ENCODE assay signal across 1 cellular context in the genomic region with DNA sequence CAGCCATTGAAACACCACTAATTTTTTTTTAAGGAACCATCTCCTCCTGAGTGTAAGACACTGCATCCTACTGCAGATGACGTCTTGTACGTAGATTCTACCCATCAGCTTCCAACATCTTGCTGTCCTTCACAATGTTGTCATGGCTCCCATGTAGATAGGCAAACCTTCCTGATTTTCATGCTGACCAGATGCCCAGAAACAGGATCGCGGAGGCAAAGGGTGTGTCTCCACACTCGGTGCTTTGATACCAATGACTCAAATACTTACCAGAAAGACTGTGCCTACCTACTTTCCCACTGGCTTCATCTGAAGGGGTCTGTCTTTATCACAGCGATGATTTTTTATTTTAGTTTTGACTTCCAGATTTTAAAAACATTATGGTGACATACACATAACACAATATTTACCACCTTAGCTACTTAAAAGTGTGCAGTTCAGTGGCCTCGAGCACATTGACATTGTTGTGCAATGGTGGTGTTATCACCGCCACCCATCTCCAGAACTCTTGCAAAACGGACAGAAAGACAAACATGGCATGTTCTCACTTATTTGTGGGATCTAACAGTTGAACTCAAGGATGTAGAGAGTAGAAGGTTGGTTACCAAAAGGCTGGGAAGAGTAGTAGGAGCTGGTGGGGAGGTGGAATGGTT.
TF ChIP-seq lines count a peak whose summit lies in the region.

No MANE protein-coding gene starts in this region.

TF ChIP-seq in HepG2, 621 proteins besides CTCF, POLR2A, EP300 and RAD21 (continued from another document and continues in another):
- TF ChIP-seq, protein P1, sequence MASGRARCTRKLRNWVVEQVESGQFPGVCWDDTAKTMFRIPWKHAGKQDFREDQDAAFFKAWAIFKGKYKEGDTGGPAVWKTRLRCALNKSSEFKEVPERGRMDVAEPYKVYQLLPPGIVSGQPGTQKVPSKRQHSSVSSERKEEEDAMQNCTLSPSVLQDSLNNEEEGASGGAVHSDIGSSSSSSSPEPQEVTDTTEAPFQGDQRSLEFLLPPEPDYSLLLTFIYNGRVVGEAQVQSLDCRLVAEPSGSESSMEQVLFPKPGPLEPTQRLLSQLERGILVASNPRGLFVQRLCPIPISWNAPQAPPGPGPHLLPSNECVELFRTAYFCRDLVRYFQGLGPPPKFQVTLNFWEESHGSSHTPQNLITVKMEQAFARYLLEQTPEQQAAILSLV (CRISPR knock-in tag; IDR thresholded peaks at IDR 0.05; ENCODE audit: borderline replicate concordance), result no peak
- TF ChIP-seq MYNN (CRISPR knock-in tag; IDR thresholded peaks at IDR 0.05; ENCODE audit: low read depth) (peak; percentile 72; the same call in 1 of the 2 replicates), BCL6 (CRISPR knock-in tag; IDR thresholded peaks at IDR 0.05) (peak; percentile 95), HDAC1 (CRISPR knock-in tag; IDR thresholded peaks at IDR 0.05) (peak; percentile 92), HNF4G (IDR thresholded peaks at IDR 0.05; ENCODE audit: borderline replicate concordance, low read depth, low read length) (peak; percentile 72; the same call in 1 of the 2 replicates), HNF4G (CRISPR knock-in tag; IDR thresholded peaks at IDR 0.05; ENCODE audit: borderline replicate concordance, low read depth) (no peak; the same call in 1 of the 2 replicates), TBL1XR1 (IDR thresholded peaks at IDR 0.05; ENCODE audit: borderline replicate concordance, low read length, partially characterized antibody) (peak; percentile 96), ZNF33B (CRISPR knock-in tag; IDR thresholded peaks at IDR 0.05) (peak; percentile 88), ZNF101 (CRISPR knock-in tag; IDR thresholded peaks at IDR 0.05; ENCODE audit: borderline replicate concordance, low read depth) (no peak), SOX5 (CRISPR knock-in tag; IDR thresholded peaks at IDR 0.05; ENCODE audit: borderline replicate concordance) (peak; percentile 95), NBN (conservative IDR thresholded peaks at IDR 0.05) (no peak), ZNF816 (CRISPR knock-in tag; IDR thresholded peaks at IDR 0.05; ENCODE audit: borderline replicate concordance) (peak; percentile 80; the same call in 1 of the 2 replicates), ZNF713 (CRISPR knock-in tag; IDR thresholded peaks at IDR 0.05) (no peak), SATB2 (CRISPR knock-in tag; IDR thresholded peaks at IDR 0.05) (0 out of 2 replicates have a peak, but pooled peaks have one; percentile 39), ZIK1 (CRISPR knock-in tag; IDR thresholded peaks at IDR 0.05; ENCODE audit: borderline replicate concordance, low read depth) (peak; percentile 77; the same call in 1 of the 2 replicates), ATF1 (CRISPR knock-in tag; IDR thresholded peaks at IDR 0.05) (peak; percentile 81), MIXL1 (CRISPR knock-in tag; IDR thresholded peaks at IDR 0.05) (peak; percentile 99), MZF1 (CRISPR knock-in tag; IDR thresholded peaks at IDR 0.05; ENCODE audit: borderline replicate concordance) (no peak), ZFYVE20 (CRISPR knock-in tag; IDR thresholded peaks at IDR 0.05; ENCODE audit: borderline replicate concordance, low read depth) (no peak), MXI1 (IDR thresholded peaks at IDR 0.05; ENCODE audit: borderline replicate concordance, low read depth, low read length) (no peak; the same call in 2 of the 3 replicates), ZSCAN20 (CRISPR knock-in tag; IDR thresholded peaks at IDR 0.05; ENCODE audit: borderline replicate concordance) (no peak), SP1 (IDR thresholded peaks at IDR 0.05) (no peak), SP1 (CRISPR knock-in tag; IDR thresholded peaks at IDR 0.05) (no peak), ZNF230 (CRISPR knock-in tag; IDR thresholded peaks at IDR 0.05) (0 out of 2 replicates have a peak, but pooled peaks have one; percentile 35), ZFP36L2 (CRISPR knock-in tag; IDR thresholded peaks at IDR 0.05) (no peak), MAFF (IDR thresholded peaks at IDR 0.05; ENCODE audit: low read depth, low read length) (no peak), ZNF121 (CRISPR knock-in tag; IDR thresholded peaks at IDR 0.05) (0 out of 2 replicates have a peak, but pooled peaks have one; percentile 23), TMF1 (CRISPR knock-in tag; IDR thresholded peaks at IDR 0.05; ENCODE audit: low read depth) (0 out of 2 replicates have a peak, but pooled peaks have one; percentile 32), NCOA5 (CRISPR knock-in tag; IDR thresholded peaks at IDR 0.05) (no peak), IKZF1 (IDR thresholded peaks at IDR 0.05) (no peak)
- TF ChIP-seq, protein P2, sequence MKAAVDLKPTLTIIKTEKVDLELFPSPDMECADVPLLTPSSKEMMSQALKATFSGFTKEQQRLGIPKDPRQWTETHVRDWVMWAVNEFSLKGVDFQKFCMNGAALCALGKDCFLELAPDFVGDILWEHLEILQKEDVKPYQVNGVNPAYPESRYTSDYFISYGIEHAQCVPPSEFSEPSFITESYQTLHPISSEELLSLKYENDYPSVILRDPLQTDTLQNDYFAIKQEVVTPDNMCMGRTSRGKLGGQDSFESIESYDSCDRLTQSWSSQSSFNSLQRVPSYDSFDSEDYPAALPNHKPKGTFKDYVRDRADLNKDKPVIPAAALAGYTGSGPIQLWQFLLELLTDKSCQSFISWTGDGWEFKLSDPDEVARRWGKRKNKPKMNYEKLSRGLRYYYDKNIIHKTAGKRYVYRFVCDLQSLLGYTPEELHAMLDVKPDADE (CRISPR knock-in tag; IDR thresholded peaks at IDR 0.05), result no peak
- TF ChIP-seq, protein P3, sequence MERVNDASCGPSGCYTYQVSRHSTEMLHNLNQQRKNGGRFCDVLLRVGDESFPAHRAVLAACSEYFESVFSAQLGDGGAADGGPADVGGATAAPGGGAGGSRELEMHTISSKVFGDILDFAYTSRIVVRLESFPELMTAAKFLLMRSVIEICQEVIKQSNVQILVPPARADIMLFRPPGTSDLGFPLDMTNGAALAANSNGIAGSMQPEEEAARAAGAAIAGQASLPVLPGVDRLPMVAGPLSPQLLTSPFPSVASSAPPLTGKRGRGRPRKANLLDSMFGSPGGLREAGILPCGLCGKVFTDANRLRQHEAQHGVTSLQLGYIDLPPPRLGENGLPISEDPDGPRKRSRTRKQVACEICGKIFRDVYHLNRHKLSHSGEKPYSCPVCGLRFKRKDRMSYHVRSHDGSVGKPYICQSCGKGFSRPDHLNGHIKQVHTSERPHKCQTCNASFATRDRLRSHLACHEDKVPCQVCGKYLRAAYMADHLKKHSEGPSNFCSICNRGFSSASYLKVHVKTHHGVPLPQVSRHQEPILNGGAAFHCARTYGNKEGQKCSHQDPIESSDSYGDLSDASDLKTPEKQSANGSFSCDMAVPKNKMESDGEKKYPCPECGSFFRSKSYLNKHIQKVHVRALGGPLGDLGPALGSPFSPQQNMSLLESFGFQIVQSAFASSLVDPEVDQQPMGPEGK (CRISPR knock-in tag; IDR thresholded peaks at IDR 0.05), result peak; percentile 86
- TF ChIP-seq, protein P4, sequence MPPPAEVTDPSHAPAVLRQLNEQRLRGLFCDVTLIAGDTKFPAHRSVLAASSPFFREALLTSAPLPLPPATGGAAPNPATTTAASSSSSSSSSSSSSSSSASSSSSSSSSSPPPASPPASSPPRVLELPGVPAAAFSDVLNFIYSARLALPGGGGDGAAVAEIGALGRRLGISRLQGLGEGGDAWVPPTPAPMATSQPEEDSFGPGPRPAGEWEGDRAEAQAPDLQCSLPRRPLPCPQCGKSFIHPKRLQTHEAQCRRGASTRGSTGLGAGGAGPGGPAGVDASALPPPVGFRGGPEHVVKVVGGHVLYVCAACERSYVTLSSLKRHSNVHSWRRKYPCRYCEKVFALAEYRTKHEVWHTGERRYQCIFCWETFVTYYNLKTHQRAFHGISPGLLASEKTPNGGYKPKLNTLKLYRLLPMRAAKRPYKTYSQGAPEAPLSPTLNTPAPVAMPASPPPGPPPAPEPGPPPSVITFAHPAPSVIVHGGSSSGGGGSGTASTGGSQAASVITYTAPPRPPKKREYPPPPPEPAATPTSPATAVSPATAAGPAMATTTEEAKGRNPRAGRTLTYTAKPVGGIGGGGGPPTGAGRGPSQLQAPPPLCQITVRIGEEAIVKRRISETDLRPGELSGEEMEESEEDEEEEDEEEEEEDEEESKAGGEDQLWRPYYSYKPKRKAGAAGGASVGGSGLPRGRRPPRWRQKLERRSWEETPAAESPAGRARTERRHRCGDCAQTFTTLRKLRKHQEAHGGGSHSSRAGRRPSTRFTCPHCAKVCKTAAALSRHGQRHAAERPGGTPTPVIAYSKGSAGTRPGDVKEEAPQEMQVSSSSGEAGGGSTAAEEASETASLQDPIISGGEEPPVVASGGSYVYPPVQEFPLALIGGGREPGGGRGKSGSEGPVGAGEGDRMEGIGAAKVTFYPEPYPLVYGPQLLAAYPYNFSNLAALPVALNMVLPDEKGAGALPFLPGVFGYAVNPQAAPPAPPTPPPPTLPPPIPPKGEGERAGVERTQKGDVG (CRISPR knock-in tag; IDR thresholded peaks at IDR 0.05; ENCODE audit: borderline replicate concordance), result peak; percentile 89
- TF ChIP-seq, protein P5, sequence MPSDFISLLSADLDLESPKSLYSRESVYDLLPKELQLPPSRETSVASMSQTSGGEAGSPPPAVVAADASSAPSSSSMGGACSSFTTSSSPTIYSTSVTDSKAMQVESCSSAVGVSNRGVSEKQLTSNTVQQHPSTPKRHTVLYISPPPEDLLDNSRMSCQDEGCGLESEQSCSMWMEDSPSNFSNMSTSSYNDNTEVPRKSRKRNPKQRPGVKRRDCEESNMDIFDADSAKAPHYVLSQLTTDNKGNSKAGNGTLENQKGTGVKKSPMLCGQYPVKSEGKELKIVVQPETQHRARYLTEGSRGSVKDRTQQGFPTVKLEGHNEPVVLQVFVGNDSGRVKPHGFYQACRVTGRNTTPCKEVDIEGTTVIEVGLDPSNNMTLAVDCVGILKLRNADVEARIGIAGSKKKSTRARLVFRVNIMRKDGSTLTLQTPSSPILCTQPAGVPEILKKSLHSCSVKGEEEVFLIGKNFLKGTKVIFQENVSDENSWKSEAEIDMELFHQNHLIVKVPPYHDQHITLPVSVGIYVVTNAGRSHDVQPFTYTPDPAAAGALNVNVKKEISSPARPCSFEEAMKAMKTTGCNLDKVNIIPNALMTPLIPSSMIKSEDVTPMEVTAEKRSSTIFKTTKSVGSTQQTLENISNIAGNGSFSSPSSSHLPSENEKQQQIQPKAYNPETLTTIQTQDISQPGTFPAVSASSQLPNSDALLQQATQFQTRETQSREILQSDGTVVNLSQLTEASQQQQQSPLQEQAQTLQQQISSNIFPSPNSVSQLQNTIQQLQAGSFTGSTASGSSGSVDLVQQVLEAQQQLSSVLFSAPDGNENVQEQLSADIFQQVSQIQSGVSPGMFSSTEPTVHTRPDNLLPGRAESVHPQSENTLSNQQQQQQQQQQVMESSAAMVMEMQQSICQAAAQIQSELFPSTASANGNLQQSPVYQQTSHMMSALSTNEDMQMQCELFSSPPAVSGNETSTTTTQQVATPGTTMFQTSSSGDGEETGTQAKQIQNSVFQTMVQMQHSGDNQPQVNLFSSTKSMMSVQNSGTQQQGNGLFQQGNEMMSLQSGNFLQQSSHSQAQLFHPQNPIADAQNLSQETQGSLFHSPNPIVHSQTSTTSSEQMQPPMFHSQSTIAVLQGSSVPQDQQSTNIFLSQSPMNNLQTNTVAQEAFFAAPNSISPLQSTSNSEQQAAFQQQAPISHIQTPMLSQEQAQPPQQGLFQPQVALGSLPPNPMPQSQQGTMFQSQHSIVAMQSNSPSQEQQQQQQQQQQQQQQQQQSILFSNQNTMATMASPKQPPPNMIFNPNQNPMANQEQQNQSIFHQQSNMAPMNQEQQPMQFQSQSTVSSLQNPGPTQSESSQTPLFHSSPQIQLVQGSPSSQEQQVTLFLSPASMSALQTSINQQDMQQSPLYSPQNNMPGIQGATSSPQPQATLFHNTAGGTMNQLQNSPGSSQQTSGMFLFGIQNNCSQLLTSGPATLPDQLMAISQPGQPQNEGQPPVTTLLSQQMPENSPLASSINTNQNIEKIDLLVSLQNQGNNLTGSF (CRISPR knock-in tag; IDR thresholded peaks at IDR 0.05), result no peak
- TF ChIP-seq, protein P6, sequence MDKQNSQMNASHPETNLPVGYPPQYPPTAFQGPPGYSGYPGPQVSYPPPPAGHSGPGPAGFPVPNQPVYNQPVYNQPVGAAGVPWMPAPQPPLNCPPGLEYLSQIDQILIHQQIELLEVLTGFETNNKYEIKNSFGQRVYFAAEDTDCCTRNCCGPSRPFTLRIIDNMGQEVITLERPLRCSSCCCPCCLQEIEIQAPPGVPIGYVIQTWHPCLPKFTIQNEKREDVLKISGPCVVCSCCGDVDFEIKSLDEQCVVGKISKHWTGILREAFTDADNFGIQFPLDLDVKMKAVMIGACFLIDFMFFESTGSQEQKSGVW (CRISPR knock-in tag; IDR thresholded peaks at IDR 0.05; ENCODE audit: borderline replicate concordance), result no peak
- TF ChIP-seq, protein P7, sequence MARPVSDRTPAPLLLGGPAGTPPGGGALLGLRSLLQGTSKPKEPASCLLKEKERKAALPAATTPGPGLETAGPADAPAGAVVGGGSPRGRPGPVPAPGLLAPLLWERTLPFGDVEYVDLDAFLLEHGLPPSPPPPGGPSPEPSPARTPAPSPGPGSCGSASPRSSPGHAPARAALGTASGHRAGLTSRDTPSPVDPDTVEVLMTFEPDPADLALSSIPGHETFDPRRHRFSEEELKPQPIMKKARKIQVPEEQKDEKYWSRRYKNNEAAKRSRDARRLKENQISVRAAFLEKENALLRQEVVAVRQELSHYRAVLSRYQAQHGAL (CRISPR knock-in tag; IDR thresholded peaks at IDR 0.05; ENCODE audit: not compliant biosample characterization), result no peak
- TF ChIP-seq, protein P8, sequence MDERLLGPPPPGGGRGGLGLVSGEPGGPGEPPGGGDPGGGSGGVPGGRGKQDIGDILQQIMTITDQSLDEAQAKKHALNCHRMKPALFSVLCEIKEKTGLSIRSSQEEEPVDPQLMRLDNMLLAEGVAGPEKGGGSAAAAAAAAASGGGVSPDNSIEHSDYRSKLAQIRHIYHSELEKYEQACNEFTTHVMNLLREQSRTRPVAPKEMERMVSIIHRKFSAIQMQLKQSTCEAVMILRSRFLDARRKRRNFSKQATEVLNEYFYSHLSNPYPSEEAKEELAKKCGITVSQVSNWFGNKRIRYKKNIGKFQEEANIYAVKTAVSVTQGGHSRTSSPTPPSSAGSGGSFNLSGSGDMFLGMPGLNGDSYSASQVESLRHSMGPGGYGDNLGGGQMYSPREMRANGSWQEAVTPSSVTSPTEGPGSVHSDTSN (CRISPR knock-in tag; IDR thresholded peaks at IDR 0.05), result no peak
- TF ChIP-seq, protein P9, sequence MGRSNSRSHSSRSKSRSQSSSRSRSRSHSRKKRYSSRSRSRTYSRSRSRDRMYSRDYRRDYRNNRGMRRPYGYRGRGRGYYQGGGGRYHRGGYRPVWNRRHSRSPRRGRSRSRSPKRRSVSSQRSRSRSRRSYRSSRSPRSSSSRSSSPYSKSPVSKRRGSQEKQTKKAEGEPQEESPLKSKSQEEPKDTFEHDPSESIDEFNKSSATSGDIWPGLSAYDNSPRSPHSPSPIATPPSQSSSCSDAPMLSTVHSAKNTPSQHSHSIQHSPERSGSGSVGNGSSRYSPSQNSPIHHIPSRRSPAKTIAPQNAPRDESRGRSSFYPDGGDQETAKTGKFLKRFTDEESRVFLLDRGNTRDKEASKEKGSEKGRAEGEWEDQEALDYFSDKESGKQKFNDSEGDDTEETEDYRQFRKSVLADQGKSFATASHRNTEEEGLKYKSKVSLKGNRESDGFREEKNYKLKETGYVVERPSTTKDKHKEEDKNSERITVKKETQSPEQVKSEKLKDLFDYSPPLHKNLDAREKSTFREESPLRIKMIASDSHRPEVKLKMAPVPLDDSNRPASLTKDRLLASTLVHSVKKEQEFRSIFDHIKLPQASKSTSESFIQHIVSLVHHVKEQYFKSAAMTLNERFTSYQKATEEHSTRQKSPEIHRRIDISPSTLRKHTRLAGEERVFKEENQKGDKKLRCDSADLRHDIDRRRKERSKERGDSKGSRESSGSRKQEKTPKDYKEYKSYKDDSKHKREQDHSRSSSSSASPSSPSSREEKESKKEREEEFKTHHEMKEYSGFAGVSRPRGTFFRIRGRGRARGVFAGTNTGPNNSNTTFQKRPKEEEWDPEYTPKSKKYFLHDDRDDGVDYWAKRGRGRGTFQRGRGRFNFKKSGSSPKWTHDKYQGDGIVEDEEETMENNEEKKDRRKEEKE (IDR thresholded peaks at IDR 0.05), result no peak
